Comparison of ENCODE assay signal across 24 cellular contexts in genomic region chr4:137968956-137969709, GRCh38.
DNase-seq lines count a peak whose midpoint lies in the region; ATAC-seq and TF ChIP-seq lines count a peak whose summit lies in the region.
"Had no signal": no experiment of that assay in that cellular context is flagged by ENCODE, and none has a peak within 500 bp of the region (broad histone marks: within the 10 kb centered on the region; RNA-seq: fewer than 3 reads in every experiment).

No MANE protein-coding gene starts in this region.

- H3K36me3 ChIP-seq in IMR-90 (ENCODE audit: control insufficient read depth, insufficient read depth, low read length) (no peaks in the 10 kb centered on the region), mammary epithelial cell (ENCODE audit: insufficient read depth, low read length) (no peaks in the 10 kb centered on the region)
- H3K36me3 ChIP-seq: adrenal gland, spleen had no signal

- H3K4me1 ChIP-seq in IMR-90 (ENCODE audit: control insufficient read depth, insufficient read depth, low read length), result peaks cover 3% of the 10 kb centered on the region; the same call in 1 of the 2 replicates
- no peaks in the 10 kb centered on the region for H3K4me1 ChIP-seq in mammary epithelial cell (ENCODE audit: insufficient read depth, low read length)
- H3K4me1 ChIP-seq: A549, adrenal gland, foreskin keratinocyte, spleen had no signal

- no peak overlapping the region for H2BK15ac ChIP-seq in IMR-90 (ENCODE audit: low read depth, low read length)

- no peak overlapping the region for H2AK9ac ChIP-seq in IMR-90 (replicated peaks; ENCODE audit: low read depth, low read length, poor library complexity)

- dilution Hi-C loops in IMR-90 (cut with HindIII; ENCODE audit: low sequenced_read_pairs, unreplicated experiment), result no loop called here
- dilution Hi-C loops in mammary epithelial cell (cut with HindIII; ENCODE audit: low sequenced_read_pairs), result no loop called here

- no peak overlapping the region for H3K56ac ChIP-seq in IMR-90 (ENCODE audit: extremely low read depth, insufficient read depth, low read length)

- TF ChIP-seq RAD21 in IMR-90 (IDR thresholded peaks at IDR 0.05; ENCODE audit: low read length), result no peak

- no peak overlapping the region for H3K27ac Mint-ChIP-seq in glutamatergic neuron (ENCODE audit: unreplicated experiment)
- H3K27ac Mint-ChIP-seq: activated CD4-positive, alpha-beta T cell treated with anti-CD3 and anti-CD28 coated beads, Interleukin-2, amount 10 ng/mL, durations not matched to agents 24 days and 14 days; CD4-positive, alpha-beta T cell had no signal

- no peaks in the 10 kb centered on the region for H4K20me1 ChIP-seq in IMR-90 (ENCODE audit: insufficient read depth, low read length)
- no peaks in the 10 kb centered on the region for H4K20me1 ChIP-seq in mammary epithelial cell (ENCODE audit: insufficient read depth, low read length)

- no peak overlapping the region for H4K91ac ChIP-seq in IMR-90 (ENCODE audit: insufficient read depth, low read depth, low read length)

- no peak overlapping the region for H2BK5ac ChIP-seq in IMR-90 (ENCODE audit: low read depth, low read length, poor library complexity, severe bottlenecking)

- no peaks in the 10 kb centered on the region for H3K9me3 Mint-ChIP-seq in glutamatergic neuron (ENCODE audit: unreplicated experiment)
- H3K9me3 Mint-ChIP-seq: CD4-positive, alpha-beta T cell; neural crest cell had no signal

- H3K4me3 Mint-ChIP-seq in glutamatergic neuron (ENCODE audit: unreplicated experiment), result no peak overlapping the region
- H3K4me3 Mint-ChIP-seq: activated CD4-positive, alpha-beta T cell treated with anti-CD3 and anti-CD28 coated beads, Interleukin-2, amount 10 ng/mL, durations not matched to agents 24 days and 14 days; CD4-positive, alpha-beta T cell; neural crest cell had no signal

- H3K27me3 ChIP-seq in IMR-90 (ENCODE audit: control insufficient read depth, insufficient read depth, low read length) (no peaks in the 10 kb centered on the region), mammary epithelial cell (ENCODE audit: insufficient read depth, low read length) (no peaks in the 10 kb centered on the region)
- H3K27me3 ChIP-seq: adrenal gland, foreskin keratinocyte, spleen had no signal

- no peak overlapping the region for H3K18ac ChIP-seq in IMR-90 (ENCODE audit: low read depth, low read length)

- no peak for TF ChIP-seq POLR2A in IMR-90 (IDR thresholded peaks at IDR 0.05; ENCODE audit: low read depth, low read length)

- no peak overlapping the region for H2BK120ac ChIP-seq in IMR-90 (ENCODE audit: low read depth, low read length)

- no peak overlapping the region for H4K8ac ChIP-seq in IMR-90 (ENCODE audit: low read depth in 2 of 2, low read length in 2 of 2)

- in situ Hi-C loops in IMR-90 (cut with MboI; ENCODE audit: low sequenced_read_pairs), result no loop called here
- in situ Hi-C loops in mammary epithelial cell (cut with MboI; ENCODE audit: low sequenced_read_pairs in 2 of 2), result no loop called here

- no TSS peak for BruUV-seq in IMR-90 (replicated peaks; lab: Mats Ljungman, UMichigan)
- BruUV-seq in mammary epithelial cell (replicated peaks; lab: Mats Ljungman, UMichigan), result no TSS peak

- no peaks in the 10 kb centered on the region for H3K9me3 ChIP-seq in IMR-90 (ENCODE audit: control insufficient read depth, insufficient read depth, low read length)
- H3K9me3 ChIP-seq in mammary epithelial cell (replicated peaks; ENCODE audit: insufficient read depth, low read length), result no peaks in the 10 kb centered on the region
- H3K9me3 ChIP-seq: A549, adrenal gland had no signal

- H2AFZ ChIP-seq in IMR-90 (replicated peaks; ENCODE audit: low read length, poor library complexity) (peak overlapping the region; percentile 66), mammary epithelial cell (ENCODE audit: low read depth, low read length) (peak overlapping the region; percentile 39)

- H3K4me1 Mint-ChIP-seq in glutamatergic neuron (ENCODE audit: low read depth, unreplicated experiment), result no peaks in the 10 kb centered on the region
- H3K4me1 Mint-ChIP-seq: activated CD4-positive, alpha-beta T cell treated with anti-CD3 and anti-CD28 coated beads, Interleukin-2, amount 10 ng/mL, durations not matched to agents 24 days and 14 days; neural crest cell had no signal

- H3K4me2 ChIP-seq in IMR-90 (ENCODE audit: low read depth, low read length), result no peak overlapping the region
- no peak overlapping the region for H3K4me2 ChIP-seq in mammary epithelial cell (ENCODE audit: insufficient read depth, low read depth, low read length)
- H3K4me2 ChIP-seq: A549 had no signal

- WGBS in IMR-90 (ENCODE audit: extremely low coverage in 2 of 2, insufficient read length in 1 of 2), 2 experiments, result no CpG with 5 or more reads among the region's 3 CpGs
- 75% methylated on average over 3 of the region's 3 CpGs for WGBS in mammary epithelial cell (ENCODE audit: low coverage, missing lambda C conversion rate)

- H3K4me3 ChIP-seq in IMR-90 (ENCODE audit: insufficient read depth, low read depth, low read length) (no peak overlapping the region), mammary epithelial cell (replicated peaks in 1 of 3; ENCODE audit: insufficient read depth in 1 of 3, low read depth in 2 of 3, low read length in 3 of 3) (no peak overlapping the region), foreskin fibroblast (ENCODE audit: low read depth in 1 of 2, low read length in 2 of 2) (no peak overlapping the region)
- H3K4me3 ChIP-seq: A549, adrenal gland, spleen had no signal

- H2BK20ac ChIP-seq in IMR-90 (ENCODE audit: low read depth, low read length), result no peak overlapping the region

- H3K27ac ChIP-seq in IMR-90 (ENCODE audit: insufficient read depth, low read length), result no peak overlapping the region
- no peak overlapping the region for H3K27ac ChIP-seq in mammary epithelial cell (ENCODE audit: insufficient read depth, low read depth, low read length)
- H3K27ac ChIP-seq: A549, adrenal gland, foreskin keratinocyte, spleen had no signal

- H3K79me1 ChIP-seq in IMR-90 (ENCODE audit: low read depth in 1 of 2, low read length in 2 of 2), result no peaks in the 10 kb centered on the region

- H3K27me3 Mint-ChIP-seq in glutamatergic neuron (ENCODE audit: unreplicated experiment), result no peaks in the 10 kb centered on the region
- H3K27me3 Mint-ChIP-seq: activated CD4-positive, alpha-beta T cell treated with anti-CD3 and anti-CD28 coated beads, Interleukin-2, amount 10 ng/mL, durations not matched to agents 24 days and 14 days; CD4-positive, alpha-beta T cell had no signal

- intact Hi-C loops in IMR-90 (cut with micrococcal nuclease), result no loop called here
- intact Hi-C loops in mammary epithelial cell (cut with micrococcal nuclease), result no loop called here

- H3K79me2 ChIP-seq in mammary epithelial cell (ENCODE audit: insufficient read depth, low read length), result no peaks in the 10 kb centered on the region

- POLR2A ChIA-PET in IMR-90 (lab: Charles Lee; ENCODE audit: unreplicated experiment), result no interaction called here

- H3K14ac ChIP-seq in IMR-90 (replicated peaks; ENCODE audit: low read depth, low read length), result peak overlapping the region; percentile 16; the same call in 1 of the 2 replicates

- H3K9me1 ChIP-seq in IMR-90 (ENCODE audit: insufficient read depth, low read length), result peaks cover 2% of the 10 kb centered on the region; the same call in 1 of the 2 replicates

- no peak overlapping the region for H3K9ac ChIP-seq in IMR-90 (ENCODE audit: low read depth, low read length)
- no peak overlapping the region for H3K9ac ChIP-seq in mammary epithelial cell (ENCODE audit: insufficient read depth, low read length)

- CTCF ChIA-PET in IMR-90 (lab: Yijun Ruan, JAX), result no interaction called here
- CTCF ChIA-PET in mammary epithelial cell (lab: Charles Lee; ENCODE audit: low non-redundant PET), result no interaction called here

- peak overlapping the region; percentile 39 for H3K23ac ChIP-seq in IMR-90 (ENCODE audit: low read depth, low read length)

- TF ChIP-seq CTCF in IMR-90 (conservative IDR thresholded peaks at IDR 0.05; ENCODE audit: low read depth, low read length), result no peak
- TF ChIP-seq CTCF in mammary epithelial cell (conservative IDR thresholded peaks at IDR 0.05 in 1 of 2, IDR thresholded peaks at IDR 0.05 in 1 of 2; ENCODE audit: extremely low read depth in 1 of 2, insufficient read depth in 1 of 2, low read depth in 1 of 2, low read length in 2 of 2), result no peak
- TF ChIP-seq CTCF in foreskin fibroblast (IDR thresholded peaks at IDR 0.05; ENCODE audit: low read depth, low read length), result no peak
- TF ChIP-seq CTCF in glutamatergic neuron (IDR thresholded peaks at IDR 0.05; ENCODE audit: partially characterized antibody, unreplicated experiment), result no peak

- DNase-seq in AG08395 (ENCODE audit: low spot score) (peak; percentile 41), IMR-90 (peak; percentile 59), mammary epithelial cell (no peak), foreskin fibroblast (peak; percentile 17 to 47), glutamatergic neuron (no peak), NCI-H82 treated with DMSO at 0.1 percent for 48 hours (lab: John Stamatoyannopoulos, UW; ENCODE audit: unreplicated experiment) (no peak)
- DNase-seq: activated CD4-positive, alpha-beta T cell treated with anti-CD3 and anti-CD28 coated beads, Interleukin-2, amount 10 ng/mL, durations not matched to agents 24 days and 14 days; activated CD8-positive, alpha-beta memory T cell treated with anti-CD3 and anti-CD28 coated beads, Interleukin-2, amount 50 U/mL, for 48 hours; activated effector memory CD4-positive, alpha-beta T cell treated with anti-CD3 and anti-CD28 coated beads, Interleukin-2, amount 50 U/mL, for 16 hours; adrenal gland; CD4-positive, alpha-beta T cell; cerebellar nuclear complex; effector CD4-positive, alpha-beta T cell; foreskin keratinocyte; NCI-H1105 treated with DMSO at 0.1 percent for 48 hours; NCI-H2081 treated with DMSO at 0.1 percent for 48 hours; NCI-H524; spleen; stimulated activated CD8-positive, alpha-beta memory T cell treated with anti-CD3 and anti-CD28 coated beads, Interleukin-4, amount 100 ng/mL, for 48 hours; SW 1271 had no signal

- peaks cover 5% of the 10 kb centered on the region for H3K36me3 Mint-ChIP-seq in glutamatergic neuron (ENCODE audit: unreplicated experiment)

- no peak overlapping the region for H4K5ac ChIP-seq in IMR-90 (ENCODE audit: low read depth, low read length)

- H2AK5ac ChIP-seq in IMR-90 (ENCODE audit: low read depth, low read length), result no peak overlapping the region

- no peak overlapping the region for H3K4ac ChIP-seq in IMR-90 (ENCODE audit: low read depth, low read length)

- peak; percentile 42 for ATAC-seq in IMR-90 (ENCODE audit: low read depth)
- ATAC-seq in GM19324 (IDR thresholded peaks at IDR 0.05; ENCODE audit: low FRiP score, unreplicated experiment), result no peak
- ATAC-seq in GM18907 (IDR thresholded peaks at IDR 0.05; ENCODE audit: unreplicated experiment), result no peak
- ATAC-seq: A549, foreskin keratinocyte had no signal

TF ChIP-seq in IMR-90, 13 proteins besides CTCF, POLR2A, EP300 and RAD21 (continues in another document):
- no peak for TF ChIP-seq RCOR1 (IDR thresholded peaks at IDR 0.05; ENCODE audit: insufficient replicate concordance, low read length)
- TF ChIP-seq MXI1 (IDR thresholded peaks at IDR 0.05; ENCODE audit: borderline replicate concordance, low read depth, low read length), result no peak
- TF ChIP-seq MAFK (IDR thresholded peaks at IDR 0.05; ENCODE audit: low read depth, low read length), result no peak
- TF ChIP-seq FOS (IDR thresholded peaks at IDR 0.05; ENCODE audit: low read depth, low read length), result no peak
- no peak for TF ChIP-seq BHLHE40 (IDR thresholded peaks at IDR 0.05; ENCODE audit: low read depth, low read length)

Comparison
In these comparisons a context has a peak if more than half of its experiments do, and no peak if none do; other contexts are left out.
1. DNase-seq: peak in AG08395 (single experiment), IMR-90 (single experiment) and foreskin fibroblast (2 of 2); none in mammary epithelial cell (single experiment), glutamatergic neuron (single experiment) and NCI-H82 treated with DMSO at 0.1 percent for 48 hours (single experiment).